Comparison of ENCODE assay signal across 20 cellular contexts in the genomic region with DNA sequence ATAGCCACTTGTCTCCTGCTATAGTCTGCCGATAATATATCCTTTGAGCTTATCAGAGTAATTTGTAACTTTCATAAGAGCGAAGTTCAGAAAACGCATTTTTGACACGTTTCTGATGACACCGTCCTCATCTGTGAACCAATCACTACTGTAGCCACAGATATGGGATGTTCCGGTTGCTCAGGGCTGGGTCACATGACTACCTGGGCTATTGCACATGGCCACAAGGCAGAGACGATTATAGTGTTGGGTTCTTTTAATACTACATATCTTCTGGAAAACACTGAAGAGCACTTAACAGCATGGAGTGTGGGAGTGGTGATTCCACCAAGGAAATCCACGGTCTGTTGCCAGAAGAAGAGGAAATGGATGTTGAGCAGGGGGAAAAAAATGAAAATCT.
DNase-seq lines count a peak whose midpoint lies in the region; ATAC-seq, FAIRE-seq and TF ChIP-seq lines count a peak whose summit lies in the region.
"Had no signal": no experiment of that assay in that cellular context is flagged by ENCODE, and none has a peak within 500 bp of the region (broad histone marks: within the 10 kb centered on the region; RNA-seq: fewer than 3 reads in every experiment).

No MANE protein-coding gene starts in this region.

- no peak for ATAC-seq in WTC11
- peak; percentile 63 for ATAC-seq in left lung
- no peak for ATAC-seq in HG02571 (IDR thresholded peaks at IDR 0.05; ENCODE audit: unreplicated experiment)
- ATAC-seq: GM12878, GM23338 had no signal

- dilution Hi-C loops in mammary epithelial cell (cut with HindIII; ENCODE audit: low sequenced_read_pairs): no loop called here

- H3K4me2 ChIP-seq in mammary epithelial cell (ENCODE audit: insufficient read depth, low read depth, low read length): no peak overlapping the region
- H3K4me2 ChIP-seq: GM23338 had no signal

- H3K4me3 ChIP-seq in left lung (no peak overlapping the region), mammary epithelial cell (replicated peaks in 1 of 3; ENCODE audit: insufficient read depth in 1 of 3, low read depth in 2 of 3, low read length in 3 of 3) (no peak overlapping the region)
- H3K4me3 ChIP-seq: BLaER1 treated with 17β-estradiol and CSF1 and Interleukin-3, amounts not matched to agents 10 nM and 100 nM; GM12878; GM23338 had no signal

- no peaks in the 10 kb centered on the region for H3K9me3 ChIP-seq in left lung
- no peaks in the 10 kb centered on the region for H3K9me3 ChIP-seq in mammary epithelial cell (replicated peaks; ENCODE audit: insufficient read depth, low read length)

- H3K9me3 Mint-ChIP-seq in WTC11: peaks cover 6% of the 10 kb centered on the region
- no peaks in the 10 kb centered on the region for H3K9me3 Mint-ChIP-seq in activated CD4-positive, alpha-beta memory T cell treated with anti-CD3 and anti-CD28 coated beads, Interleukin-2, amount 10 ng/mL, durations not matched to agents 7 days and 5 days
- H3K9me3 Mint-ChIP-seq: GM23338 had no signal

- no peak overlapping the region for H3K27ac Mint-ChIP-seq in WTC11
- no peak overlapping the region for H3K27ac Mint-ChIP-seq in activated CD4-positive, alpha-beta memory T cell treated with anti-CD3 and anti-CD28 coated beads, Interleukin-2, amount 10 ng/mL, durations not matched to agents 7 days and 5 days
- H3K27ac Mint-ChIP-seq: B cell, GM23338 had no signal

- H3K27me3 ChIP-seq in left lung (peaks cover 0 to 4% of the 10 kb centered on the region in 2 donors), mammary epithelial cell (ENCODE audit: insufficient read depth, low read length) (no peaks in the 10 kb centered on the region)
- H3K27me3 ChIP-seq: BLaER1 treated with 17β-estradiol and CSF1 and Interleukin-3, amounts not matched to agents 10 nM and 100 nM had no signal

- H3K27me3 Mint-ChIP-seq in WTC11 (ENCODE audit: low read depth): no peaks in the 10 kb centered on the region
- peaks cover 17% of the 10 kb centered on the region for H3K27me3 Mint-ChIP-seq in activated CD4-positive, alpha-beta memory T cell treated with anti-CD3 and anti-CD28 coated beads, Interleukin-2, amount 10 ng/mL, durations not matched to agents 7 days and 5 days

- H3K36me3 ChIP-seq in left lung: no peaks in the 10 kb centered on the region
- H3K36me3 ChIP-seq in mammary epithelial cell (ENCODE audit: insufficient read depth, low read length): no peaks in the 10 kb centered on the region
- H3K36me3 ChIP-seq: BLaER1 treated with 17β-estradiol and CSF1 and Interleukin-3, amounts not matched to agents 10 nM and 100 nM had no signal

- in situ Hi-C loops in mammary epithelial cell (cut with MboI; ENCODE audit: low sequenced_read_pairs in 2 of 2): no loop called here

- peak; percentile 18 for FAIRE-seq in GM19239 (lab: Jason Lieb, UNC)
- FAIRE-seq: GM12878, H54 had no signal

- TF ChIP-seq CTCF in WTC11 (IDR thresholded peaks at IDR 0.05) (no peak), left lung (IDR thresholded peaks at IDR 0.05) (no peak), mammary epithelial cell (conservative IDR thresholded peaks at IDR 0.05 in 1 of 2, IDR thresholded peaks at IDR 0.05 in 1 of 2; ENCODE audit: extremely low read depth in 1 of 2, insufficient read depth in 1 of 2, low read depth in 1 of 2, low read length in 2 of 2) (no peak)

- intact Hi-C loops in left lung (cut with DNase I) (no loop called here), mammary epithelial cell (cut with micrococcal nuclease) (no loop called here)

- no peak overlapping the region for H3K4me3 Mint-ChIP-seq in WTC11
- no peak overlapping the region for H3K4me3 Mint-ChIP-seq in activated CD4-positive, alpha-beta memory T cell treated with anti-CD3 and anti-CD28 coated beads, Interleukin-2, amount 10 ng/mL, durations not matched to agents 7 days and 5 days
- H3K4me3 Mint-ChIP-seq: B cell; CD8-positive, alpha-beta memory T cell; GM23338 had no signal

- no peaks in the 10 kb centered on the region for H4K20me1 ChIP-seq in mammary epithelial cell (ENCODE audit: insufficient read depth, low read length)
- H4K20me1 ChIP-seq: BLaER1 treated with 17β-estradiol and CSF1 and Interleukin-3, amounts not matched to agents 10 nM and 100 nM had no signal

- H3K4me1 ChIP-seq in left lung (peaks cover 0 to 11% of the 10 kb centered on the region in 2 donors), mammary epithelial cell (ENCODE audit: insufficient read depth, low read length) (peaks cover 7% of the 10 kb centered on the region)

- DNase-seq in DMS53 (lab: John Stamatoyannopoulos, UW): peak; percentile 36
- DNase-seq in GM19239 (ENCODE audit: insufficient read length, low spot score): no peak
- DNase-seq in WTC11 (ENCODE audit: low spot score): no peak
- no peak for DNase-seq in left lung
- no peak for DNase-seq in mammary epithelial cell
- DNase-seq in activated CD4-positive, alpha-beta memory T cell treated with anti-CD3 and anti-CD28 coated beads, Interleukin-2, amount 10 ng/mL, durations not matched to agents 7 days and 5 days: no peak
- DNase-seq: CD8-positive, alpha-beta memory T cell; COR-L47; DMS 273 treated with DMSO at 0.1 percent for 48 hours; DND-41; EL; HCEC 1CT; KBM-7 had no signal

- H3K36me3 Mint-ChIP-seq in WTC11: no peaks in the 10 kb centered on the region
- H3K36me3 Mint-ChIP-seq in activated CD4-positive, alpha-beta memory T cell treated with anti-CD3 and anti-CD28 coated beads, Interleukin-2, amount 10 ng/mL, durations not matched to agents 7 days and 5 days (ENCODE audit: low read depth): no peaks in the 10 kb centered on the region

- CTCF ChIA-PET in WTC11 (lab: Charles Lee): no interaction called here
- CTCF ChIA-PET in mammary epithelial cell (lab: Charles Lee; ENCODE audit: low non-redundant PET): no interaction called here
- CTCF ChIA-PET in activated CD4-positive, alpha-beta memory T cell treated with anti-CD3 and anti-CD28 coated beads, Interleukin-2, amount 10 ng/mL, durations not matched to agents 7 days and 5 days (lab: Charles Lee): no interaction called here

- no TSS peak for BruUV-seq in mammary epithelial cell (replicated peaks; lab: Mats Ljungman, UMichigan)

- H2AFZ ChIP-seq in mammary epithelial cell (ENCODE audit: low read depth, low read length): no peak overlapping the region
- H2AFZ ChIP-seq: GM23338 had no signal

- no peak overlapping the region for H3K9ac ChIP-seq in mammary epithelial cell (ENCODE audit: insufficient read depth, low read length)
- H3K9ac ChIP-seq: BLaER1 treated with 17β-estradiol and CSF1 and Interleukin-3, amounts not matched to agents 10 nM and 100 nM had no signal

- no peak overlapping the region for H3K27ac ChIP-seq in left lung
- H3K27ac ChIP-seq in mammary epithelial cell (ENCODE audit: insufficient read depth, low read depth, low read length): no peak overlapping the region
- H3K27ac ChIP-seq: HL-60 had no signal

- peaks cover 8% of the 10 kb centered on the region; the same call in 1 of the 2 replicates for H3K4me1 Mint-ChIP-seq in WTC11
- no peaks in the 10 kb centered on the region for H3K4me1 Mint-ChIP-seq in activated CD4-positive, alpha-beta memory T cell treated with anti-CD3 and anti-CD28 coated beads, Interleukin-2, amount 10 ng/mL, durations not matched to agents 7 days and 5 days
- H3K4me1 Mint-ChIP-seq: CD8-positive, alpha-beta memory T cell; GM23338 had no signal

- POLR2A ChIA-PET in WTC11 (lab: Charles Lee): no interaction called here
- POLR2A ChIA-PET in activated CD4-positive, alpha-beta memory T cell treated with anti-CD3 and anti-CD28 coated beads, Interleukin-2, amount 10 ng/mL, durations not matched to agents 7 days and 5 days (lab: Charles Lee): no interaction called here

- H3K79me2 ChIP-seq in mammary epithelial cell (ENCODE audit: insufficient read depth, low read length): no peaks in the 10 kb centered on the region

- WGBS in mammary epithelial cell (ENCODE audit: low coverage, missing lambda C conversion rate): 64% methylated on average over 8 of the region's 8 CpGs

TF ChIP-seq in WTC11, 78 proteins besides CTCF, POLR2A, EP300 and RAD21:
- TF ChIP-seq, protein P1, sequence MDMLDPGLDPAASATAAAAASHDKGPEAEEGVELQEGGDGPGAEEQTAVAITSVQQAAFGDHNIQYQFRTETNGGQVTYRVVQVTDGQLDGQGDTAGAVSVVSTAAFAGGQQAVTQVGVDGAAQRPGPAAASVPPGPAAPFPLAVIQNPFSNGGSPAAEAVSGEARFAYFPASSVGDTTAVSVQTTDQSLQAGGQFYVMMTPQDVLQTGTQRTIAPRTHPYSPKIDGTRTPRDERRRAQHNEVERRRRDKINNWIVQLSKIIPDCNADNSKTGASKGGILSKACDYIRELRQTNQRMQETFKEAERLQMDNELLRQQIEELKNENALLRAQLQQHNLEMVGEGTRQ (CRISPR knock-in tag; IDR thresholded peaks at IDR 0.05): peak; percentile 56
- TF ChIP-seq, protein P2, sequence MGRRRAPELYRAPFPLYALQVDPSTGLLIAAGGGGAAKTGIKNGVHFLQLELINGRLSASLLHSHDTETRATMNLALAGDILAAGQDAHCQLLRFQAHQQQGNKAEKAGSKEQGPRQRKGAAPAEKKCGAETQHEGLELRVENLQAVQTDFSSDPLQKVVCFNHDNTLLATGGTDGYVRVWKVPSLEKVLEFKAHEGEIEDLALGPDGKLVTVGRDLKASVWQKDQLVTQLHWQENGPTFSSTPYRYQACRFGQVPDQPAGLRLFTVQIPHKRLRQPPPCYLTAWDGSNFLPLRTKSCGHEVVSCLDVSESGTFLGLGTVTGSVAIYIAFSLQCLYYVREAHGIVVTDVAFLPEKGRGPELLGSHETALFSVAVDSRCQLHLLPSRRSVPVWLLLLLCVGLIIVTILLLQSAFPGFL (CRISPR knock-in tag; IDR thresholded peaks at IDR 0.05; ENCODE audit: borderline replicate concordance): no peak
- TF ChIP-seq, protein P3, sequence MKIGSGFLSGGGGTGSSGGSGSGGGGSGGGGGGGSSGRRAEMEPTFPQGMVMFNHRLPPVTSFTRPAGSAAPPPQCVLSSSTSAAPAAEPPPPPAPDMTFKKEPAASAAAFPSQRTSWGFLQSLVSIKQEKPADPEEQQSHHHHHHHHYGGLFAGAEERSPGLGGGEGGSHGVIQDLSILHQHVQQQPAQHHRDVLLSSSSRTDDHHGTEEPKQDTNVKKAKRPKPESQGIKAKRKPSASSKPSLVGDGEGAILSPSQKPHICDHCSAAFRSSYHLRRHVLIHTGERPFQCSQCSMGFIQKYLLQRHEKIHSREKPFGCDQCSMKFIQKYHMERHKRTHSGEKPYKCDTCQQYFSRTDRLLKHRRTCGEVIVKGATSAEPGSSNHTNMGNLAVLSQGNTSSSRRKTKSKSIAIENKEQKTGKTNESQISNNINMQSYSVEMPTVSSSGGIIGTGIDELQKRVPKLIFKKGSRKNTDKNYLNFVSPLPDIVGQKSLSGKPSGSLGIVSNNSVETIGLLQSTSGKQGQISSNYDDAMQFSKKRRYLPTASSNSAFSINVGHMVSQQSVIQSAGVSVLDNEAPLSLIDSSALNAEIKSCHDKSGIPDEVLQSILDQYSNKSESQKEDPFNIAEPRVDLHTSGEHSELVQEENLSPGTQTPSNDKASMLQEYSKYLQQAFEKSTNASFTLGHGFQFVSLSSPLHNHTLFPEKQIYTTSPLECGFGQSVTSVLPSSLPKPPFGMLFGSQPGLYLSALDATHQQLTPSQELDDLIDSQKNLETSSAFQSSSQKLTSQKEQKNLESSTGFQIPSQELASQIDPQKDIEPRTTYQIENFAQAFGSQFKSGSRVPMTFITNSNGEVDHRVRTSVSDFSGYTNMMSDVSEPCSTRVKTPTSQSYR (CRISPR knock-in tag; IDR thresholded peaks at IDR 0.05): no peak
